In genomic region chr2:139686205-139686604, GRCh38 we compare ENCODE assay signal across 8 cellular contexts.
"Had no signal": no experiment of that assay in that cellular context is flagged by ENCODE, and none has a peak within 500 bp of the region (broad histone marks: within the 10 kb centered on the region; RNA-seq: fewer than 3 reads in every experiment).

No MANE protein-coding gene starts in this region.

- H3K9ac ChIP-seq: GM23248 had no signal

- H3K9me3 ChIP-seq: HAP-1 had no signal

- H3K27ac Mint-ChIP-seq: HFFc6 had no signal

- H2AFZ ChIP-seq: GM23248 had no signal

- FAIRE-seq: HTR-8/SVneo, K562 had no signal

- H3K27ac ChIP-seq: GM23248 had no signal

- H3K4me3 ChIP-seq: GM23248, HAP-1, K562 had no signal

- H3K4me3 Mint-ChIP-seq: HFFc6 had no signal

- DNase-seq: GM23248, GOT3, HFFc6, IMR-90, KG1 had no signal

- H3K36me3 ChIP-seq: HAP-1 had no signal

- ATAC-seq: K562 had no signal
